Comparison of ENCODE assay signal across 1 cellular context in genomic region chr22:35629406-35630234, GRCh38.
TF ChIP-seq lines count a peak whose summit lies in the region.

No MANE protein-coding gene starts in this region.

TF ChIP-seq in SK-N-SH, 30 proteins besides CTCF, POLR2A, EP300 and RAD21 (continued from another document):
- no peak for TF ChIP-seq USF2 (IDR thresholded peaks at IDR 0.05; ENCODE audit: borderline replicate concordance, low read depth, low read length)
- TF ChIP-seq POLR2AphosphoS5 (IDR thresholded peaks at IDR 0.05; ENCODE audit: low read depth, low read length), result peak; percentile 62; the same call in 1 of the 2 replicates
- peak; percentile 80 for TF ChIP-seq ZBTB33 (IDR thresholded peaks at IDR 0.05; ENCODE audit: borderline replicate concordance, low read depth)
- TF ChIP-seq RCOR1 (IDR thresholded peaks at IDR 0.05; ENCODE audit: low read length), result no peak
- peak; percentile 71; the same call in 1 of the 2 replicates for TF ChIP-seq SIN3A (IDR thresholded peaks at IDR 0.05; ENCODE audit: borderline replicate concordance, low read depth, low read length)
- TF ChIP-seq NRF1 (IDR thresholded peaks at IDR 0.05; ENCODE audit: low read depth, low read length), result no peak
- no peak for TF ChIP-seq GATA2 (CRISPR knock-in tag; IDR thresholded peaks at IDR 0.05)
- TF ChIP-seq SMC3 (IDR thresholded peaks at IDR 0.05; ENCODE audit: low read depth, low read length), result no peak
- no peak for TF ChIP-seq ELF1 (IDR thresholded peaks at IDR 0.05)
- TF ChIP-seq TAF1 (IDR thresholded peaks at IDR 0.05; ENCODE audit: borderline replicate concordance, low read depth, low read length), result no peak
- TF ChIP-seq, protein P1, sequence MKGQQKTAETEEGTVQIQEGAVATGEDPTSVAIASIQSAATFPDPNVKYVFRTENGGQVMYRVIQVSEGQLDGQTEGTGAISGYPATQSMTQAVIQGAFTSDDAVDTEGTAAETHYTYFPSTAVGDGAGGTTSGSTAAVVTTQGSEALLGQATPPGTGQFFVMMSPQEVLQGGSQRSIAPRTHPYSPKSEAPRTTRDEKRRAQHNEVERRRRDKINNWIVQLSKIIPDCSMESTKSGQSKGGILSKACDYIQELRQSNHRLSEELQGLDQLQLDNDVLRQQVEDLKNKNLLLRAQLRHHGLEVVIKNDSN (IDR thresholded peaks at IDR 0.05; ENCODE audit: borderline replicate concordance, low read depth), result no peak
- TF ChIP-seq TCF12 (IDR thresholded peaks at IDR 0.05), result peak; percentile 88
- TF ChIP-seq RXRA (IDR thresholded peaks at IDR 0.05; ENCODE audit: borderline replicate concordance, low read depth), result peak; percentile 98
- no peak for TF ChIP-seq MXI1 (IDR thresholded peaks at IDR 0.05; ENCODE audit: low read depth, low read length)
- no peak for TF ChIP-seq EZH2phosphoT487 (IDR thresholded peaks at IDR 0.05; ENCODE audit: borderline replicate concordance, low read depth)
- no peak for TF ChIP-seq FOXJ3 (CRISPR knock-in tag; IDR thresholded peaks at IDR 0.05)
- TF ChIP-seq PBX3 (IDR thresholded peaks at IDR 0.05), result peak; percentile 78
